ENCODE assay signal across 15 cellular contexts in the genomic region with DNA sequence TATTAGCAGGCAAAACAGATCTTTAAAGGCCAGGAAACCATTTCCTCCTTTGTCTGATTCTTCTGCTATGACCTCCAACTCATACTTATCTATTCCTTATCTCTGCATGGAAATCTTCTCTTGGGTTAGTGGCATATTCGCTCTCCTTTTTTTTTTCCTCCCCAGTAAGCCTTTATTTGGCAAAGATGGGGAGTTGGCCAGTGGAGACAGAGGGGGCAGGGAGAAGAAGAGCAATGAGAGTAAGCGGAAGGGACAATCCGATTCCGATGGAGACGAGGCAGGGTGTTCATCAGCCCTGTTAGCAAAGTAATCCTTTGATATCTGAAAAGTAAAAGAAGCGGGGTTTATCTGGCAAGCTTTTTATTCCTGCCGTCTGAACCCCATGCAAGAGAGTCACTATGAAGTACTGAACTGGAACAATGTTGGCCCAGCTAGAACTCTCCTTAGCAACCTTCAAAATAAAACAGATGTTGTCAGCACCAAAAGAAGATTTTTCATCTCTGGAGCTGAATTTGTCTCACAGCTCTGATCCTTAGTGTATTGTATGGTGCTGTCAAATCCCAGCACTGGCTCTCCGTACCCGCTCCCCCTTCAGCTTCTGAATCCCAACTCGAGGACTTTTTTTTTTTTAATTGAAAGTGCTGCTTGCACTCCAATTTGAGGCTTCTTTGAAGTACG. TPM values are rescaled to one million over a fixed set of nuclear protein-coding genes. Genes with fewer than 3 reads are reported as not detected.
A peak's percentile ranks its signal among the peaks of the same experiment; 100 is the strongest.
DNase-seq lines count a peak whose midpoint lies in the region; ATAC-seq and TF ChIP-seq lines count a peak whose summit lies in the region.
"Had no signal": no experiment of that assay in that cellular context is flagged by ENCODE, and none has a peak within 500 bp of the region (broad histone marks: within the 10 kb centered on the region; RNA-seq: fewer than 3 reads in every experiment).

No MANE protein-coding gene starts in this region.

- DNase-seq in cardiac fibroblast (ENCODE audit: low read depth in 2 of 2) (peak; percentile 51 to 80), left ventricle myocardium inferior (no peak), SIG-M5 (lab: John Stamatoyannopoulos, UW) (no peak), foreskin fibroblast (no peak), NCI-H1105 treated with DMSO at 0.1 percent for 48 hours (lab: John Stamatoyannopoulos, UW) (no peak)
- no peak for DNase-seq in activated CD8-positive, alpha-beta memory T cell treated with anti-CD3 and anti-CD28 coated beads, Interleukin-2, amount 10 ng/mL, durations not matched to agents 7 days and 5 days
- DNase-seq: activated naive CD8-positive, alpha-beta T cell treated with anti-CD3 and anti-CD28 coated beads for 36 hours; Calu3; effector CD8-positive, alpha-beta T cell; NCI-H1436; right lobe of liver; SHP77 treated with DMSO at 0.1 percent for 48 hours had no signal

- CTCF ChIA-PET in activated CD8-positive, alpha-beta memory T cell treated with anti-CD3 and anti-CD28 coated beads, Interleukin-2, amount 10 ng/mL, durations not matched to agents 7 days and 5 days (lab: Charles Lee): interaction anchor here (0.8 kb wide), 1 partner anchor 16 kb away, joined by 4 read pairs; no protein-coding TSS in a partner anchor

- H3K27me3 Mint-ChIP-seq in activated CD8-positive, alpha-beta memory T cell treated with anti-CD3 and anti-CD28 coated beads, Interleukin-2, amount 10 ng/mL, durations not matched to agents 7 days and 5 days: no peaks in the 10 kb centered on the region
- H3K27me3 Mint-ChIP-seq: activated naive CD8-positive, alpha-beta T cell treated with anti-CD3 and anti-CD28 coated beads for 36 hours had no signal

- no peaks in the 10 kb centered on the region for H3K79me2 ChIP-seq in ACC112 (ENCODE audit: control insufficient read depth, insufficient read depth, low read length, unreplicated experiment)

- no peak overlapping the region for H2AFZ ChIP-seq in ACC112 (ENCODE audit: low read length, unreplicated experiment)

- H3K27me3 ChIP-seq in ACC112 (ENCODE audit: insufficient read depth, low read length): no peaks in the 10 kb centered on the region
- H3K27me3 ChIP-seq in left ventricle myocardium inferior (ENCODE audit: low read depth): no peaks in the 10 kb centered on the region
- no peaks in the 10 kb centered on the region for H3K27me3 ChIP-seq in rectal smooth muscle tissue (ENCODE audit: control insufficient read depth, insufficient read depth, low read length)
- H3K27me3 ChIP-seq: right lobe of liver had no signal

- H3K9me3 ChIP-seq in left ventricle myocardium inferior (replicated peaks): no peaks in the 10 kb centered on the region
- H3K9me3 ChIP-seq: right lobe of liver had no signal

- H3K9me3 Mint-ChIP-seq in activated CD8-positive, alpha-beta memory T cell treated with anti-CD3 and anti-CD28 coated beads, Interleukin-2, amount 10 ng/mL, durations not matched to agents 7 days and 5 days (ENCODE audit: low read depth): no peaks in the 10 kb centered on the region
- H3K9me3 Mint-ChIP-seq: activated naive CD8-positive, alpha-beta T cell treated with anti-CD3 and anti-CD28 coated beads for 36 hours; IgD-negative memory B cell had no signal

- no peak for TF ChIP-seq CTCF in cardiac fibroblast (IDR thresholded peaks at IDR 0.05; ENCODE audit: low read depth, low read length)
- TF ChIP-seq CTCF in left ventricle myocardium inferior (IDR thresholded peaks at IDR 0.05; ENCODE audit: borderline replicate concordance): no peak
- TF ChIP-seq CTCF in foreskin fibroblast (IDR thresholded peaks at IDR 0.05; ENCODE audit: low read depth, low read length): no peak

- H3K4me1 Mint-ChIP-seq in activated CD8-positive, alpha-beta memory T cell treated with anti-CD3 and anti-CD28 coated beads, Interleukin-2, amount 10 ng/mL, durations not matched to agents 7 days and 5 days: no peaks in the 10 kb centered on the region
- H3K4me1 Mint-ChIP-seq: activated naive CD8-positive, alpha-beta T cell treated with anti-CD3 and anti-CD28 coated beads for 36 hours; IgD-negative memory B cell had no signal

- H3K9ac ChIP-seq in rectal smooth muscle tissue (ENCODE audit: low read length): no peak overlapping the region

- H3K27ac Mint-ChIP-seq in activated CD8-positive, alpha-beta memory T cell treated with anti-CD3 and anti-CD28 coated beads, Interleukin-2, amount 10 ng/mL, durations not matched to agents 7 days and 5 days: no peak overlapping the region
- H3K27ac Mint-ChIP-seq: activated naive CD8-positive, alpha-beta T cell treated with anti-CD3 and anti-CD28 coated beads for 36 hours; IgD-negative memory B cell had no signal

- H3K36me3 ChIP-seq in ACC112 (ENCODE audit: insufficient read depth, low read length) (peaks cover 6% of the 10 kb centered on the region), left ventricle myocardium inferior (peaks cover 15% of the 10 kb centered on the region), rectal smooth muscle tissue (ENCODE audit: control insufficient read depth, insufficient read depth, low read length) (no peaks in the 10 kb centered on the region)

- H3K27ac ChIP-seq in ACC112 (ENCODE audit: low read depth, low read length): peak overlapping the region; percentile 2; the same call in 1 of the 2 replicates
- H3K27ac ChIP-seq in left ventricle myocardium inferior (replicated peaks): peak overlapping the region; percentile 83
- peak overlapping the region; percentile 91 for H3K27ac ChIP-seq in rectal smooth muscle tissue (ENCODE audit: low read depth, low read length)
- H3K27ac ChIP-seq: right lobe of liver had no signal

- no peak overlapping the region for H3K4me3 Mint-ChIP-seq in activated CD8-positive, alpha-beta memory T cell treated with anti-CD3 and anti-CD28 coated beads, Interleukin-2, amount 10 ng/mL, durations not matched to agents 7 days and 5 days
- H3K4me3 Mint-ChIP-seq: activated naive CD8-positive, alpha-beta T cell treated with anti-CD3 and anti-CD28 coated beads for 36 hours; IgD-negative memory B cell had no signal

- ATAC-seq in activated CD8-positive, alpha-beta memory T cell treated with anti-CD3 and anti-CD28 coated beads, Interleukin-2, amount 10 ng/mL, durations not matched to agents 7 days and 5 days: no peak

- intact Hi-C loops in left ventricle myocardium inferior (cut with micrococcal nuclease): no loop called here

- H3K36me3 Mint-ChIP-seq in activated CD8-positive, alpha-beta memory T cell treated with anti-CD3 and anti-CD28 coated beads, Interleukin-2, amount 10 ng/mL, durations not matched to agents 7 days and 5 days: no peaks in the 10 kb centered on the region
- H3K36me3 Mint-ChIP-seq: activated naive CD8-positive, alpha-beta T cell treated with anti-CD3 and anti-CD28 coated beads for 36 hours; IgD-negative memory B cell had no signal

- H3K4me1 ChIP-seq in ACC112 (ENCODE audit: control insufficient read depth, insufficient read depth, low read length, unreplicated experiment): peaks cover 17% of the 10 kb centered on the region
- H3K4me1 ChIP-seq in left ventricle myocardium inferior: peaks cover 86% of the 10 kb centered on the region
- peaks cover 60% of the 10 kb centered on the region for H3K4me1 ChIP-seq in rectal smooth muscle tissue (ENCODE audit: control insufficient read depth, insufficient read depth, low read length)
- H3K4me1 ChIP-seq: right lobe of liver had no signal

- H3K4me3 ChIP-seq in ACC112 (ENCODE audit: low read depth, low read length) (no peak overlapping the region), cardiac fibroblast (replicated peaks in 1 of 2; ENCODE audit: low read depth in 2 of 2, low read length in 2 of 2) (no peak overlapping the region), left ventricle myocardium inferior (peak overlapping the region; percentile 37), rectal smooth muscle tissue (ENCODE audit: low read length) (peak overlapping the region; percentile 46), foreskin fibroblast (ENCODE audit: low read depth in 1 of 2, low read length in 2 of 2) (no peak overlapping the region)
- H3K4me3 ChIP-seq: right lobe of liver had no signal

RNA-seq across cellular contexts. Expression of a gene that starts 40.9 kb away (rescaled TPM):
- 111 TPM for total RNA-seq in left ventricle myocardium inferior
- total RNA-seq in activated CD8-positive, alpha-beta memory T cell treated with anti-CD3 and anti-CD28 coated beads, Interleukin-2, amount 10 ng/mL, durations not matched to agents 7 days and 5 days: 1 to 10 TPM in 1 of 2 experiments, under 1 TPM in 1; 0.38 to 4.6 TPM

RNA-seq across cellular contexts. Expression of a gene that starts 50.9 kb away (rescaled TPM):
- 0.74 TPM for total RNA-seq in left ventricle myocardium inferior
- total RNA-seq in activated CD8-positive, alpha-beta memory T cell treated with anti-CD3 and anti-CD28 coated beads, Interleukin-2, amount 10 ng/mL, durations not matched to agents 7 days and 5 days: 1 to 10 TPM in 1 of 2 experiments, not detected in 1; 1.4 TPM

Comparison
In these comparisons a context has a peak if more than half of its experiments do, and no peak if none do; other contexts are left out.
1. H3K27ac ChIP-seq: peak in every context shown above with its lines; median percentile 91 in rectal smooth muscle tissue; 83 in left ventricle myocardium inferior; 2 in ACC112.
2. H3K4me3 ChIP-seq: peak in left ventricle myocardium inferior (single experiment) and rectal smooth muscle tissue (single experiment); none in ACC112 (single experiment), cardiac fibroblast (0 of 2) and foreskin fibroblast (0 of 2).
3. DNase-seq: peak in cardiac fibroblast (2 of 2); none in left ventricle myocardium inferior (single experiment), SIG-M5 (single experiment), foreskin fibroblast (0 of 2), NCI-H1105 treated with DMSO at 0.1 percent for 48 hours (single experiment) and activated CD8-positive, alpha-beta memory T cell treated with anti-CD3 and anti-CD28 coated beads, Interleukin-2, amount 10 ng/mL, durations not matched to agents 7 days and 5 days (single experiment).
4. RNA of a gene that starts 40.9 kb away (total RNA-seq): 111 TPM in left ventricle myocardium inferior (single experiment); 0.38 to 4.6 TPM in activated CD8-positive, alpha-beta memory T cell treated with anti-CD3 and anti-CD28 coated beads, Interleukin-2, amount 10 ng/mL, durations not matched to agents 7 days and 5 days; every median in the first group is over 10 times any median in the second.